17 cellular contexts compared by ENCODE assay signal in genomic region chr9:18371621-18372020, GRCh38.
"Had no signal": no experiment of that assay in that cellular context is flagged by ENCODE, and none has a peak within 500 bp of the region (broad histone marks: within the 10 kb centered on the region; RNA-seq: fewer than 3 reads in every experiment).

No MANE protein-coding gene starts in this region.

- H3K4me3 ChIP-seq: dorsolateral prefrontal cortex, hepatocyte, right atrium auricular region, smooth muscle cell, tibial artery, upper lobe of right lung had no signal

- H3K27me3 ChIP-seq: hepatocyte, neutrophil, right atrium auricular region, tibial artery, upper lobe of right lung had no signal

- DNase-seq: cortex of kidney; dorsolateral prefrontal cortex; effector CD8-positive, alpha-beta T cell; foreskin fibroblast; head of caudate nucleus; left colon; mesendoderm; naive thymus-derived CD8-positive, alpha-beta T cell; stimulated activated CD4-positive, alpha-beta T cell treated with anti-CD3 and anti-CD28 coated beads, Interleukin-2, amount 100 ng/mL, for 48 hours; stimulated activated naive CD4-positive, alpha-beta T cell treated with Interleukin-2 at 50 U/mL for 16 hours; tibial artery; upper lobe of right lung had no signal

- H3K4me1 Mint-ChIP-seq: central memory CD8-positive, alpha-beta T cell; naive thymus-derived CD8-positive, alpha-beta T cell had no signal

- H3K27ac ChIP-seq: dorsolateral prefrontal cortex, hepatocyte, neutrophil, right atrium auricular region, tibial artery, upper lobe of right lung had no signal

- H3K27me3 Mint-ChIP-seq: central memory CD8-positive, alpha-beta T cell had no signal

- H3K4me1 ChIP-seq: right atrium auricular region, tibial artery, upper lobe of right lung had no signal

- ATAC-seq: left colon; naive thymus-derived CD8-positive, alpha-beta T cell; upper lobe of right lung had no signal

- H3K9me3 ChIP-seq: neutrophil, right atrium auricular region, tibial artery, upper lobe of right lung had no signal

- H3K36me3 ChIP-seq: neutrophil, right atrium auricular region, tibial artery, upper lobe of right lung had no signal

- H3K4me3 Mint-ChIP-seq: central memory CD8-positive, alpha-beta T cell; naive thymus-derived CD8-positive, alpha-beta T cell had no signal

- H3K4me2 ChIP-seq: hepatocyte, smooth muscle cell had no signal

- H3K36me3 Mint-ChIP-seq: naive thymus-derived CD8-positive, alpha-beta T cell had no signal

- H2AFZ ChIP-seq: hepatocyte had no signal

- H3K27ac Mint-ChIP-seq: naive thymus-derived CD8-positive, alpha-beta T cell had no signal

- H3K79me2 ChIP-seq: hepatocyte had no signal
